8 cellular contexts compared by ENCODE assay signal in genomic region chr12:57756406-57757341, GRCh38. TPM values are rescaled to one million over a fixed set of nuclear protein-coding genes. Genes with fewer than 3 reads are reported as not detected.
DNase-seq lines count a peak whose midpoint lies in the region; ATAC-seq and TF ChIP-seq lines count a peak whose summit lies in the region.

No MANE protein-coding gene starts in this region.

- H3K27ac Mint-ChIP-seq in activated CD4-positive, alpha-beta memory T cell treated with anti-CD3 and anti-CD28 coated beads, Interleukin-2, amount 10 ng/mL, durations not matched to agents 7 days and 5 days: peak overlapping the region; percentile 8
- H3K27ac Mint-ChIP-seq in endodermal cell: no peak overlapping the region
- H3K27ac Mint-ChIP-seq in osteocyte (ENCODE audit: unreplicated experiment): peak overlapping the region; percentile 61

- H3K27ac ChIP-seq in endodermal cell (ENCODE audit: low read depth, low read length): no peak overlapping the region

- no peaks in the 10 kb centered on the region for H3K9me3 Mint-ChIP-seq in activated CD4-positive, alpha-beta memory T cell treated with anti-CD3 and anti-CD28 coated beads, Interleukin-2, amount 10 ng/mL, durations not matched to agents 7 days and 5 days
- H3K9me3 Mint-ChIP-seq in endodermal cell: no peaks in the 10 kb centered on the region
- no peaks in the 10 kb centered on the region for H3K9me3 Mint-ChIP-seq in osteocyte (ENCODE audit: unreplicated experiment)

- H3K36me3 Mint-ChIP-seq in activated CD4-positive, alpha-beta memory T cell treated with anti-CD3 and anti-CD28 coated beads, Interleukin-2, amount 10 ng/mL, durations not matched to agents 7 days and 5 days (ENCODE audit: low read depth): peaks cover 21% of the 10 kb centered on the region
- peaks cover 13% of the 10 kb centered on the region for H3K36me3 Mint-ChIP-seq in endodermal cell (ENCODE audit: low read depth)
- peaks cover 11% of the 10 kb centered on the region for H3K36me3 Mint-ChIP-seq in osteocyte (ENCODE audit: unreplicated experiment)

- H3K4me3 ChIP-seq in endodermal cell (ENCODE audit: low read length): peak overlapping the region; percentile 79

- peak; percentile 69 for DNase-seq in activated gamma-delta T cell treated with Interleukin-2 at 50 U/mL for 16 hours
- no peak for DNase-seq in activated gamma-delta T cell (lab: John Stamatoyannopoulos, UW)
- DNase-seq in NCI-H1048 (lab: John Stamatoyannopoulos, UW): peak; percentile 22
- DNase-seq in activated CD4-positive, alpha-beta memory T cell treated with anti-CD3 and anti-CD28 coated beads, Interleukin-2, amount 10 ng/mL, durations not matched to agents 7 days and 5 days: peak; percentile 74
- DNase-seq in endodermal cell: peak; percentile 95
- DNase-seq in osteocyte (ENCODE audit: extremely low spot score, unreplicated experiment): no peak
- DNase-seq in NCI-H1930 (lab: John Stamatoyannopoulos, UW): no peak

- CTCF ChIA-PET in activated CD4-positive, alpha-beta memory T cell treated with anti-CD3 and anti-CD28 coated beads, Interleukin-2, amount 10 ng/mL, durations not matched to agents 7 days and 5 days (lab: Charles Lee): interaction anchor here (0.5 to 2.4 kb wide), 25 partner anchors 8 to 329 kb away, joined by 3 to 39 read pairs (median 6); partner anchors contain the start of genes CTDSP2, CYP27B1, EEF1AKMT3 and METTL1

- POLR2A ChIA-PET in activated CD4-positive, alpha-beta memory T cell treated with anti-CD3 and anti-CD28 coated beads, Interleukin-2, amount 10 ng/mL, durations not matched to agents 7 days and 5 days (lab: Charles Lee): interaction anchor here (0.6 to 2.4 kb wide), 10 partner anchors 8 to 184 kb away, joined by 3 to 13 read pairs (median 4); partner anchors contain the start of genes ATP23, PIP4K2C, TSFM and TSPAN31

- H3K4me1 Mint-ChIP-seq in activated CD4-positive, alpha-beta memory T cell treated with anti-CD3 and anti-CD28 coated beads, Interleukin-2, amount 10 ng/mL, durations not matched to agents 7 days and 5 days: peaks cover 49% of the 10 kb centered on the region
- H3K4me1 Mint-ChIP-seq in endodermal cell: peaks cover 29% of the 10 kb centered on the region
- H3K4me1 Mint-ChIP-seq in osteocyte (ENCODE audit: unreplicated experiment): peaks cover 27% of the 10 kb centered on the region

- peaks cover 3% of the 10 kb centered on the region for H3K27me3 Mint-ChIP-seq in activated CD4-positive, alpha-beta memory T cell treated with anti-CD3 and anti-CD28 coated beads, Interleukin-2, amount 10 ng/mL, durations not matched to agents 7 days and 5 days
- peaks cover 68% of the 10 kb centered on the region for H3K27me3 Mint-ChIP-seq in endodermal cell (ENCODE audit: insufficient read depth)
- H3K27me3 Mint-ChIP-seq in osteocyte (ENCODE audit: unreplicated experiment): no peaks in the 10 kb centered on the region

- ATAC-seq in HG02763 (IDR thresholded peaks at IDR 0.05; ENCODE audit: unreplicated experiment): no peak

- H3K9me3 ChIP-seq in endodermal cell (ENCODE audit: control insufficient read depth, low read length): no peaks in the 10 kb centered on the region

- H3K27me3 ChIP-seq in endodermal cell (ENCODE audit: control insufficient read depth, insufficient read depth, low read length, poor library complexity, severe bottlenecking): peaks cover 56% of the 10 kb centered on the region

- no peaks in the 10 kb centered on the region for H3K4me1 ChIP-seq in endodermal cell (ENCODE audit: control insufficient read depth, insufficient read depth, low read length)

- peak overlapping the region; percentile 78 for H3K4me3 Mint-ChIP-seq in activated CD4-positive, alpha-beta memory T cell treated with anti-CD3 and anti-CD28 coated beads, Interleukin-2, amount 10 ng/mL, durations not matched to agents 7 days and 5 days
- H3K4me3 Mint-ChIP-seq in endodermal cell (peak overlapping the region; percentile 73), osteocyte (ENCODE audit: unreplicated experiment) (peak overlapping the region; percentile 75)

- H3K36me3 ChIP-seq in endodermal cell (ENCODE audit: control insufficient read depth, insufficient read depth, low read length): peaks cover 7% of the 10 kb centered on the region

- no peak overlapping the region for H3K9ac ChIP-seq in endodermal cell (ENCODE audit: extremely low read depth, low read length, poor library complexity, severe bottlenecking)

- TF ChIP-seq CTCF in endodermal cell (conservative IDR thresholded peaks at IDR 0.05) (peak; percentile 92), osteocyte (IDR thresholded peaks at IDR 0.05) (peak; percentile 77)

- WGBS in endodermal cell (ENCODE audit: insufficient coverage in 1 of 2, insufficient read length in 1 of 2), 2 experiments: 13 to 18% methylated on average over 5 to 16 of the region's 22 CpGs

RNA-seq across cellular contexts. Expression of gene MARCHF9, which starts 1.8 kb away (rescaled TPM):
- 10 to 100 TPM; 29.2 to 31.4 TPM for total RNA-seq in activated CD4-positive, alpha-beta memory T cell treated with anti-CD3 and anti-CD28 coated beads, Interleukin-2, amount 10 ng/mL, durations not matched to agents 7 days and 5 days
- total RNA-seq in endodermal cell: 10 to 100 TPM; 13.6 to 15.8 TPM
- polyA plus RNA-seq in endodermal cell (2013, experiment 1 of 2): 10.2 TPM
- 7.9 TPM for polyA plus RNA-seq in endodermal cell (2013, experiment 2 of 2)
- total RNA-seq in osteocyte: 19.2 and 21.1 TPM in 2 replicates

RNA-seq across cellular contexts. Expression of gene CDK4, which starts 4.6 kb away (rescaled TPM):
- 10 to 100 TPM; 87.7 to 88.6 TPM for total RNA-seq in activated CD4-positive, alpha-beta memory T cell treated with anti-CD3 and anti-CD28 coated beads, Interleukin-2, amount 10 ng/mL, durations not matched to agents 7 days and 5 days
- 100 to 1,000 TPM; 144 to 186 TPM for total RNA-seq in endodermal cell
- 157 TPM for polyA plus RNA-seq in endodermal cell (2013, experiment 1 of 2)
- polyA plus RNA-seq in endodermal cell (2013, experiment 2 of 2): 137 TPM
- 137 and 142 TPM in 2 replicates for total RNA-seq in osteocyte

RNA-seq across cellular contexts. Expression of gene CYP27B1, which starts 10.2 kb away (rescaled TPM):
- 1 to 10 TPM; 3.3 to 4.3 TPM for total RNA-seq in activated CD4-positive, alpha-beta memory T cell treated with anti-CD3 and anti-CD28 coated beads, Interleukin-2, amount 10 ng/mL, durations not matched to agents 7 days and 5 days
- 1 to 10 TPM; 2.4 to 3.1 TPM for total RNA-seq in endodermal cell
- polyA plus RNA-seq in endodermal cell (2013, experiment 1 of 2): 0.57 TPM
- 0.58 TPM for polyA plus RNA-seq in endodermal cell (2013, experiment 2 of 2)
- total RNA-seq in osteocyte: 1.7 and 2.3 TPM in 2 replicates

RNA-seq across cellular contexts. Expression of gene TSPAN31, which starts 11.8 kb away (rescaled TPM):
- total RNA-seq in activated CD4-positive, alpha-beta memory T cell treated with anti-CD3 and anti-CD28 coated beads, Interleukin-2, amount 10 ng/mL, durations not matched to agents 7 days and 5 days: 10 to 100 TPM; 21.8 to 23.0 TPM
- total RNA-seq in endodermal cell (10 to 100 TPM; 21.7 to 27.8 TPM), osteocyte (36.2 and 37.4 TPM in 2 replicates)
- polyA plus RNA-seq in endodermal cell (2013, experiment 1 of 2): 36.0 TPM
- 29.0 TPM for polyA plus RNA-seq in endodermal cell (2013, experiment 2 of 2)

RNA-seq across cellular contexts. Expression of gene METTL1, which starts 15.2 kb away (rescaled TPM):
- 10 to 100 TPM; 12.5 to 13.8 TPM for total RNA-seq in activated CD4-positive, alpha-beta memory T cell treated with anti-CD3 and anti-CD28 coated beads, Interleukin-2, amount 10 ng/mL, durations not matched to agents 7 days and 5 days
- total RNA-seq in endodermal cell (10 to 100 TPM; 26.1 to 28.7 TPM), osteocyte (22.3 and 23.9 TPM in 2 replicates)
- 19.3 TPM for polyA plus RNA-seq in endodermal cell (2013, experiment 1 of 2)
- polyA plus RNA-seq in endodermal cell (2013, experiment 2 of 2): 22.0 TPM

Comparison
In these comparisons a context has a peak if more than half of its experiments do, and no peak if none do; other contexts are left out.
1. DNase-seq: peak in activated gamma-delta T cell treated with Interleukin-2 at 50 U/mL for 16 hours (single experiment), NCI-H1048 (single experiment), activated CD4-positive, alpha-beta memory T cell treated with anti-CD3 and anti-CD28 coated beads, Interleukin-2, amount 10 ng/mL, durations not matched to agents 7 days and 5 days (single experiment) and endodermal cell (single experiment); none in activated gamma-delta T cell (single experiment), osteocyte (single experiment) and NCI-H1930 (0 of 2).
2. Peak in every context shown above with its lines, with median percentiles within 50 percentile points of each other: H3K4me3 Mint-ChIP-seq.